Comparison of ENCODE assay signal across 8 cellular contexts in genomic region chr13:36346222-36347083, GRCh38. TPM values are rescaled to one million over a fixed set of nuclear protein-coding genes. Genes with fewer than 3 reads are reported as not detected.
DNase-seq lines count a peak whose midpoint lies in the region; ATAC-seq and TF ChIP-seq lines count a peak whose summit lies in the region.

TSS of gene SPART (minus strand) at chr13:36346394. CDS start at chr13:36335830, 10,564 bp downstream.

- BruUV-seq in Panc1 (replicated peaks; lab: Mats Ljungman, UMichigan): no TSS peak

- CTCF ChIA-PET in Panc1 (lab: Charles Lee): interaction anchor here (0.6 to 0.7 kb wide), 2 partner anchors 390 to 495 kb away, joined by 3 read pairs; no protein-coding TSS in a partner anchor

- H3K36me3 ChIP-seq in Panc1 (ENCODE audit: control insufficient read depth, insufficient read depth, low read length) (no peaks in the 10 kb centered on the region), esophagus (ENCODE audit: control insufficient read depth in 2 of 2, insufficient read depth in 2 of 2, low read length in 1 of 2) (no peaks in the 10 kb centered on the region), mucosa of rectum (ENCODE audit: control insufficient read depth in 2 of 2, insufficient read depth in 2 of 2, low read length in 2 of 2) (no peaks in the 10 kb centered on the region)

- peak within 1 kb of the TSS; percentile 96 to 99 (median 96) for H3K27ac Mint-ChIP-seq in IgD-negative memory B cell

- TF ChIP-seq CTCF in Panc1 (IDR thresholded peaks at IDR 0.05): peak; percentile 95

- peak within 1 kb of the TSS; percentile 76 to 83 for H3K9ac ChIP-seq in mucosa of rectum (ENCODE audit: low read depth in 1 of 2, low read length in 2 of 2)

- POLR2A ChIA-PET in Panc1 (lab: Charles Lee): no interaction called here

- H3K4me3 ChIP-seq in Panc1 (ENCODE audit: low read depth in 2 of 2, low read length in 2 of 2): peak within 1 kb of the TSS; percentile 72 to 81
- H3K4me3 ChIP-seq in esophagus (ENCODE audit: low read depth in 1 of 2, low read length in 2 of 2): peak within 1 kb of the TSS; percentile 58 to 69
- peak within 1 kb of the TSS; percentile 81 for H3K4me3 ChIP-seq in mucosa of rectum (ENCODE audit: low read length in 2 of 2)

- H3K9me3 ChIP-seq in Panc1 (ENCODE audit: control insufficient read depth, insufficient read depth, low read depth, low read length) (no peaks in the 10 kb centered on the region), esophagus (ENCODE audit: control insufficient read depth in 2 of 2, insufficient read depth in 1 of 2, low read depth in 1 of 2, low read length in 1 of 2) (no peaks in the 10 kb centered on the region), mucosa of rectum (ENCODE audit: control insufficient read depth in 2 of 2, low read length in 2 of 2) (no peaks in the 10 kb centered on the region)

- intact Hi-C loops in Panc1 (cut with micrococcal nuclease; ENCODE audit: unreplicated experiment): no loop called here

- no peaks in the 10 kb centered on the region for H3K27me3 ChIP-seq in Panc1 (ENCODE audit: control insufficient read depth, insufficient read depth, low read length)
- no peaks in the 10 kb centered on the region for H3K27me3 ChIP-seq in esophagus (ENCODE audit: control insufficient read depth in 1 of 2, insufficient read depth in 2 of 2, low read length in 2 of 2)
- H3K27me3 ChIP-seq in mucosa of rectum (ENCODE audit: control insufficient read depth in 2 of 2, insufficient read depth in 2 of 2, low read length in 2 of 2): peaks cover 0 to 6% of the 10 kb centered on the region in 2 donors

- peak; percentile 89 for DNase-seq in DMS 273 (lab: John Stamatoyannopoulos, UW; ENCODE audit: unreplicated experiment)
- peak; percentile 70 for DNase-seq in Panc1 (ENCODE audit: low read depth, low spot score)
- peak; percentile 87 to 89 for DNase-seq in activated T-cell treated with anti-CD3 and anti-CD28 coated beads, Interleukin-2, amount 50 U/mL, for 48 hours
- peak; percentile 66 to 73 for DNase-seq in stimulated activated CD8-positive, alpha-beta memory T cell treated with anti-CD3 and anti-CD28 coated beads, Interleukin-4, amount 100 ng/mL, for 4 hours (ENCODE audit: low read depth in 2 of 2, low spot score in 1 of 2)

- WGBS in esophagus, 2 donors: 2% methylated on average over 63 to 86 of the region's 86 CpGs

- peak within 1 kb of the TSS; percentile 90 for H3K27ac ChIP-seq in Panc1 (ENCODE audit: low read length)
- peak within 1 kb of the TSS; percentile 95 to 97 for H3K27ac ChIP-seq in esophagus (ENCODE audit: low read depth in 2 of 2, low read length in 1 of 2)
- H3K27ac ChIP-seq in mucosa of rectum (ENCODE audit: low read depth in 2 of 2, low read length in 2 of 2): peak within 1 kb of the TSS; percentile 86 to 94

- H3K9me3 Mint-ChIP-seq in IgD-negative memory B cell: no peaks in the 10 kb centered on the region

- peak; percentile 93 for ATAC-seq in GM21529 (IDR thresholded peaks at IDR 0.05; ENCODE audit: unreplicated experiment)
- ATAC-seq in Panc1: peak; percentile 93

- H3K27me3 Mint-ChIP-seq in IgD-negative memory B cell: peaks cover 7% of the 10 kb centered on the region

- peaks cover 3% of the 10 kb centered on the region for H3K36me3 Mint-ChIP-seq in IgD-negative memory B cell

- in situ Hi-C loops in Panc1 (cut with HindIII; ENCODE audit: low pct_unique_long_range_greater_than_20kb, low sequenced_read_pairs): no loop called here

- peaks cover 7 to 15% (median 7%) of the 10 kb centered on the region in 3 donors for H3K4me1 Mint-ChIP-seq in IgD-negative memory B cell

- H3K4me1 ChIP-seq in Panc1 (ENCODE audit: control insufficient read depth, insufficient read depth, low read length): peaks cover 4% of the 10 kb centered on the region; the same call in 1 of the 2 replicates
- H3K4me1 ChIP-seq in esophagus (ENCODE audit: control insufficient read depth in 2 of 2, insufficient read depth in 2 of 2, low read length in 1 of 2): no peaks in the 10 kb centered on the region
- H3K4me1 ChIP-seq in mucosa of rectum (ENCODE audit: control insufficient read depth in 2 of 2, insufficient read depth in 2 of 2, low read length in 2 of 2): peaks cover 0 to 4% of the 10 kb centered on the region in 2 donors

- H3K4me3 Mint-ChIP-seq in IgD-negative memory B cell: peak within 1 kb of the TSS; percentile 90 to 97 (median 93)

RNA-seq across cellular contexts. Expression of gene SPART, which starts in this region (rescaled TPM):
- 17.9 TPM for polyA plus RNA-seq in IgD-negative memory B cell
- 38.9 TPM for total RNA-seq in Panc1 (2021; ENCODE audit: unreplicated experiment)
- 28.4 TPM for polyA plus RNA-seq in Panc1 (2012; ENCODE audit: insufficient read length)
- polyA plus RNA-seq in esophagus: 10 to 100 TPM in 1 of 2 donors, 1 to 10 TPM in 1; 10.0 to 14.4 TPM

Comparison
In these comparisons a context has a peak if more than half of its experiments do, and no peak if none do; other contexts are left out.
1. Peak in every context shown above with its lines: DNase-seq, ATAC-seq, H3K4me3 ChIP-seq and H3K27ac ChIP-seq.